19 cellular contexts compared by ENCODE assay signal in the genomic region with DNA sequence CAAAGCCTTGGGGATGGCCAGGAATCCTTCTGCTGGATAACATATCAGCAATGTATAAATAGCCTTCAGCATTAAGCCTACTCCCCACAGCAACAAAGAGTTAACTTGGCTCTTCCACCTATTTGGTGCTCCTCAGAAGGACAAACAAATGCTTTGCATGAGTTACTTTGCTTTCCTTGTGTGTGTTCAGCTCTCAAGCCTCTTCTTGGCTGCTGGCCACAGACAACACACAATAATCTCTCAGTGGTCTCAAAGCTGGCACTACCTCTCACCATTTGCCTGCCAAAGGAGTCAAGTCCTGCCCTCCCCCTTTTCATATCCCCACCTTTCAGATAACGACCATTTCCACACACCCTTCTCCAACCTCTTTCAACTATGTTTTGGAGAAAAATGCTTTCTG. TPM values are rescaled to one million over a fixed set of nuclear protein-coding genes. Genes with fewer than 3 reads are reported as not detected.
DNase-seq lines count a peak whose midpoint lies in the region; ATAC-seq and TF ChIP-seq lines count a peak whose summit lies in the region.
"Had no signal": no experiment of that assay in that cellular context is flagged by ENCODE, and none has a peak within 500 bp of the region (broad histone marks: within the 10 kb centered on the region; RNA-seq: fewer than 3 reads in every experiment).

No MANE protein-coding gene starts in this region.

- H3K36me3 ChIP-seq in Caco-2 (ENCODE audit: control insufficient read depth, insufficient read depth, low read length): no peaks in the 10 kb centered on the region
- H3K36me3 ChIP-seq: left ventricle myocardium inferior, neutrophil had no signal

- no peak overlapping the region for H3K4me3 ChIP-seq in Caco-2 (ENCODE audit: low read depth, low read length)
- H3K4me3 ChIP-seq: body of pancreas, left ventricle myocardium inferior had no signal

- peak overlapping the region; percentile 90 for H3K27ac ChIP-seq in substantia nigra (ENCODE audit: low read depth, low read length, poor library complexity, severe bottlenecking)
- H3K27ac ChIP-seq: body of pancreas, left ventricle myocardium inferior, neutrophil had no signal

- H3K9me3 ChIP-seq in Caco-2: 0 out of 2 replicates have a peak, but pooled peaks cover 3% of the 10 kb centered on the region
- H3K9me3 ChIP-seq: body of pancreas, left ventricle myocardium inferior, neutrophil had no signal

- no peak for ATAC-seq in stimulated activated naive CD8-positive, alpha-beta T cell treated with anti-CD3 and anti-CD28 coated beads, Interleukin-15, amount 100 ng/mL, for 72 hours
- ATAC-seq: body of pancreas, sciatic nerve had no signal

- H3K4me1 Mint-ChIP-seq in stimulated activated naive CD8-positive, alpha-beta T cell treated with anti-CD3 and anti-CD28 coated beads, Interleukin-15, amount 100 ng/mL, for 72 hours: no peaks in the 10 kb centered on the region
- no peaks in the 10 kb centered on the region for H3K4me1 Mint-ChIP-seq in Caco-2 (ENCODE audit: low read depth, unreplicated experiment)
- H3K4me1 Mint-ChIP-seq: activated naive CD4-positive, alpha-beta T cell treated with anti-CD3 and anti-CD28 coated beads, Interleukin-2, amount 10 ng/mL, durations not matched to agents 7 days and 5 days; B cell had no signal

- intact Hi-C loops in Caco-2 (cut with micrococcal nuclease; ENCODE audit: unreplicated experiment): no loop called here

- TF ChIP-seq CTCF in Caco-2 (IDR thresholded peaks at IDR 0.05; ENCODE audit: insufficient read depth in 1 of 2, low read depth in 1 of 2, low read length in 1 of 2, severe bottlenecking in 1 of 2, unreplicated experiment in 1 of 2): no peak

- BruUV-seq in Caco-2 (replicated peaks; lab: Mats Ljungman, UMichigan): no TSS peak

- H3K4me1 ChIP-seq in Caco-2: no peaks in the 10 kb centered on the region
- H3K4me1 ChIP-seq: body of pancreas, left ventricle myocardium inferior had no signal

- POLR2A ChIA-PET in Caco-2 (lab: Charles Lee): no interaction called here

- no peak overlapping the region for H3K4me3 Mint-ChIP-seq in stimulated activated naive CD8-positive, alpha-beta T cell treated with anti-CD3 and anti-CD28 coated beads, Interleukin-15, amount 100 ng/mL, for 72 hours
- no peak overlapping the region for H3K4me3 Mint-ChIP-seq in Caco-2 (ENCODE audit: unreplicated experiment)
- H3K4me3 Mint-ChIP-seq: activated naive CD4-positive, alpha-beta T cell treated with anti-CD3 and anti-CD28 coated beads, Interleukin-2, amount 10 ng/mL, durations not matched to agents 7 days and 5 days; activated T-cell treated with anti-CD3 and anti-CD28 coated beads, Interleukin-2, amount 50 U/mL, for 24 hours; B cell; HFFc6; stimulated activated naive CD8-positive, alpha-beta T cell treated with anti-CD3 and anti-CD28 coated beads, Interleukin-15, Interleukin-2, amounts not matched to agents 100 ng/mL and 50 ng/mL, for 24 hours had no signal

- DNase-seq in NCI-H1092 (lab: John Stamatoyannopoulos, UW) (peak; percentile 69), NCI-H69 (lab: John Stamatoyannopoulos, UW) (peak; percentile 55), globus pallidus (ENCODE audit: low spot score) (peak; percentile 89), substantia nigra (lab: John Stamatoyannopoulos, UW) (peak in 46 of 49 donors; percentile 4 to 80 (median 46)), NAMALWA (ENCODE audit: low spot score) (no peak), Caco-2 (no peak)
- DNase-seq in stimulated activated naive CD8-positive, alpha-beta T cell treated with anti-CD3 and anti-CD28 coated beads, Interleukin-15, amount 100 ng/mL, for 72 hours: no peak
- DNase-seq: activated CD4-positive, alpha-beta T cell treated with anti-CD3 and anti-CD28 coated beads, Interleukin-2, amount 50 U/mL, for 48 hours; activated naive CD4-positive, alpha-beta T cell treated with anti-CD3 and anti-CD28 coated beads, Interleukin-2, amount 10 ng/mL, durations not matched to agents 7 days and 5 days; activated T-cell treated with anti-CD3 and anti-CD28 coated beads, Interleukin-2, amount 50 U/mL, for 24 hours; body of pancreas; foreskin melanocyte; HFFc6; left ventricle myocardium inferior; NCI-H2171 had no signal

- no peaks in the 10 kb centered on the region for H3K9me3 Mint-ChIP-seq in stimulated activated naive CD8-positive, alpha-beta T cell treated with anti-CD3 and anti-CD28 coated beads, Interleukin-15, amount 100 ng/mL, for 72 hours
- no peaks in the 10 kb centered on the region for H3K9me3 Mint-ChIP-seq in Caco-2 (ENCODE audit: unreplicated experiment)
- H3K9me3 Mint-ChIP-seq: activated naive CD4-positive, alpha-beta T cell treated with anti-CD3 and anti-CD28 coated beads, Interleukin-2, amount 10 ng/mL, durations not matched to agents 7 days and 5 days; activated T-cell treated with anti-CD3 and anti-CD28 coated beads, Interleukin-2, amount 50 U/mL, for 24 hours; HFFc6; stimulated activated naive CD8-positive, alpha-beta T cell treated with anti-CD3 and anti-CD28 coated beads, Interleukin-15, Interleukin-2, amounts not matched to agents 100 ng/mL and 50 ng/mL, for 24 hours had no signal

- CTCF ChIA-PET in Caco-2 (lab: Charles Lee): no interaction called here

- H3K27me3 ChIP-seq in Caco-2 (replicated peaks; ENCODE audit: control insufficient read depth, insufficient read depth, low read length): no peaks in the 10 kb centered on the region
- H3K27me3 ChIP-seq: body of pancreas, neutrophil had no signal

- no peak overlapping the region for H3K27ac Mint-ChIP-seq in stimulated activated naive CD8-positive, alpha-beta T cell treated with anti-CD3 and anti-CD28 coated beads, Interleukin-15, amount 100 ng/mL, for 72 hours
- no peak overlapping the region for H3K27ac Mint-ChIP-seq in Caco-2 (ENCODE audit: unreplicated experiment)
- H3K27ac Mint-ChIP-seq: activated naive CD4-positive, alpha-beta T cell treated with anti-CD3 and anti-CD28 coated beads, Interleukin-2, amount 10 ng/mL, durations not matched to agents 7 days and 5 days; activated T-cell treated with anti-CD3 and anti-CD28 coated beads, Interleukin-2, amount 50 U/mL, for 24 hours; B cell; HFFc6; stimulated activated naive CD8-positive, alpha-beta T cell treated with anti-CD3 and anti-CD28 coated beads, Interleukin-15, Interleukin-2, amounts not matched to agents 100 ng/mL and 50 ng/mL, for 24 hours had no signal

- H3K27me3 Mint-ChIP-seq in stimulated activated naive CD8-positive, alpha-beta T cell treated with anti-CD3 and anti-CD28 coated beads, Interleukin-15, amount 100 ng/mL, for 72 hours: no peaks in the 10 kb centered on the region
- peaks cover 5% of the 10 kb centered on the region for H3K27me3 Mint-ChIP-seq in Caco-2 (ENCODE audit: insufficient read depth, unreplicated experiment)
- H3K27me3 Mint-ChIP-seq: activated naive CD4-positive, alpha-beta T cell treated with anti-CD3 and anti-CD28 coated beads, Interleukin-2, amount 10 ng/mL, durations not matched to agents 7 days and 5 days; B cell; stimulated activated naive CD8-positive, alpha-beta T cell treated with anti-CD3 and anti-CD28 coated beads, Interleukin-15, Interleukin-2, amounts not matched to agents 100 ng/mL and 50 ng/mL, for 24 hours had no signal

- H3K36me3 Mint-ChIP-seq in Caco-2 (ENCODE audit: insufficient read depth, unreplicated experiment): no peaks in the 10 kb centered on the region
- H3K36me3 Mint-ChIP-seq: activated naive CD4-positive, alpha-beta T cell treated with anti-CD3 and anti-CD28 coated beads, Interleukin-2, amount 10 ng/mL, durations not matched to agents 7 days and 5 days had no signal

RNA-seq across cellular contexts. Expression of a gene that starts 17.5 kb away (rescaled TPM):
- total RNA-seq in Caco-2 (2022): 0.35 and 0.68 TPM in 2 replicates

Comparison
In these comparisons a context has a peak if more than half of its experiments do, and no peak if none do; other contexts are left out.
1. DNase-seq: peak in NCI-H1092 (single experiment), NCI-H69 (single experiment), globus pallidus (single experiment) and substantia nigra (46 of 49); none in NAMALWA (single experiment), stimulated activated naive CD8-positive, alpha-beta T cell treated with anti-CD3 and anti-CD28 coated beads, Interleukin-15, amount 100 ng/mL, for 72 hours (0 of 2) and Caco-2 (0 of 2).